In the genomic region with DNA sequence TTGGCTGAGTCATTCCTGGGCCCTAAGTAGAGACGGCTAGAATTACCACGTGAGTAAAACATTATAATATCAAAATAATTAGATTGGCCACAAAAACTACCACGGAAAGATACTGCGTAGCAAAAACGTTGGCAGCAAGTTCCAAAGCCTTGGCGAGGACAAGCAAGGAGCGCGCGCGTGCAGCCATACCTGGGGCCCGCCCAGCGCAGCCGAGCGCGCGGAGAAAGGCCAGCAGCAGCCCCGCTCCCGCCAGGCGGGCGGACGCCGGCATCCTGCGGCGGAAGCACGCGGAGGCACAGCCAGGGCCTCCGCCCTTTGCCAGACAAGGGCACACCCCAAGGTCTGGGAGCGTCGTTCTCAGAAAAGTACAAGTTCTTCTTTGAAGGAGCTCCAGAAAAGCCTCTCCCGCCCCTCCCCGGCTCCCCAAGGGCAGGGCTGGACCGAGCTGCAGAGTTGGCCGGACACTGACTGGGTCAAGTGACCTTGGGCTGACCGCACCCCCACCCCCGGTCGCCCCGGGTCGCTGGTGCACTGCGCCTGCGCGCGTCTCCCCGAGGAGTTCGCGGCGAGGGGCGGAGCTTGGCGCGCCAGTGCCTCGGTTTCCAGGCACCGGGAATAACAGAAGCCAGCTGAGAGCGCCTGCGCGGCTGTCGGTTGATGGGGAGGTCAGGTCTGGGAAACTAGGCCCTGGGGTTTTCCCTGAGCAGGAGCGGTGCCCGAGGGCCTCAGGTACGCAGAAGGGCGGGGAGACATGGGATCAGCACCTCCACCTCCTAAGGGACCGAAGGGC, we compare ENCODE assay signal across 2 cellular contexts.
A peak's percentile ranks its signal among the peaks of the same experiment; 100 is the strongest.
TF ChIP-seq lines count a peak whose summit lies in the region.

Gene ZC2HC1C, plus strand, starts transcription at position 621 of the 790 bp plus-strand sequence. CDS start 933 bp downstream, outside the sequence.

TF ChIP-seq in HEK293, 187 proteins besides CTCF, POLR2A, EP300 and RAD21 (continued from another document and continues in another):
- no peak for TF ChIP-seq PRDM10 (tag by site-specific recombination; IDR thresholded peaks at IDR 0.05)
- TF ChIP-seq PATZ1 (tag by site-specific recombination; IDR thresholded peaks at IDR 0.05): peak; percentile 77
- TF ChIP-seq ZNF266 (tag by site-specific recombination; IDR thresholded peaks at IDR 0.05; ENCODE audit: low read depth): no peak
- no peak for TF ChIP-seq ZNF529 (tag by site-specific recombination; IDR thresholded peaks at IDR 0.05; ENCODE audit: insufficient replicate concordance)
- TF ChIP-seq WT1 (tag by site-specific recombination; IDR thresholded peaks at IDR 0.05): no peak
- no peak for TF ChIP-seq ZNF324 (tag by site-specific recombination; IDR thresholded peaks at IDR 0.05)
- peak; percentile 29; the same call in 1 of the 2 replicates for TF ChIP-seq ZEB2 (tag by site-specific recombination; IDR thresholded peaks at IDR 0.05)
- TF ChIP-seq, protein P1, sequence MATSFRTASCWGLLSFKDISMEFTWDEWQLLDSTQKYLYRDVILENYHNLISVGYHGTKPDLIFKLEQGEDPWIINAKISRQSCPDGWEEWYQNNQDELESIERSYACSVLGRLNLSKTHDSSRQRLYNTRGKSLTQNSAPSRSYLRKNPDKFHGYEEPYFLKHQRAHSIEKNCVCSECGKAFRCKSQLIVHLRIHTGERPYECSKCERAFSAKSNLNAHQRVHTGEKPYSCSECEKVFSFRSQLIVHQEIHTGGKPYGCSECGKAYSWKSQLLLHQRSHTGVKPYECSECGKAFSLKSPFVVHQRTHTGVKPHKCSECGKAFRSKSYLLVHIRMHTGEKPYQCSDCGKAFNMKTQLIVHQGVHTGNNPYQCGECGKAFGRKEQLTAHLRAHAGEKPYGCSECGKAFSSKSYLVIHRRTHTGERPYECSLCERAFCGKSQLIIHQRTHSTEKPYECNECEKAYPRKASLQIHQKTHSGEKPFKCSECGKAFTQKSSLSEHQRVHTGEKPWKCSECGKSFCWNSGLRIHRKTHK (tag by site-specific recombination; IDR thresholded peaks at IDR 0.05): no peak
- TF ChIP-seq ZNF169 (tag by site-specific recombination; IDR thresholded peaks at IDR 0.05): no peak
- TF ChIP-seq, protein P2, sequence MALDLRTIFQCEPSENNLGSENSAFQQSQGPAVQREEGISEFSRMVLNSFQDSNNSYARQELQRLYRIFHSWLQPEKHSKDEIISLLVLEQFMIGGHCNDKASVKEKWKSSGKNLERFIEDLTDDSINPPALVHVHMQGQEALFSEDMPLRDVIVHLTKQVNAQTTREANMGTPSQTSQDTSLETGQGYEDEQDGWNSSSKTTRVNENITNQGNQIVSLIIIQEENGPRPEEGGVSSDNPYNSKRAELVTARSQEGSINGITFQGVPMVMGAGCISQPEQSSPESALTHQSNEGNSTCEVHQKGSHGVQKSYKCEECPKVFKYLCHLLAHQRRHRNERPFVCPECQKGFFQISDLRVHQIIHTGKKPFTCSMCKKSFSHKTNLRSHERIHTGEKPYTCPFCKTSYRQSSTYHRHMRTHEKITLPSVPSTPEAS (tag by site-specific recombination; IDR thresholded peaks at IDR 0.05): no peak
- TF ChIP-seq YY1 (tag by site-specific recombination; IDR thresholded peaks at IDR 0.05): 0 out of 2 replicates have a peak, but pooled peaks have one; percentile 33
- TF ChIP-seq ZBTB1 (tag by site-specific recombination; IDR thresholded peaks at IDR 0.05): no peak
- no peak for TF ChIP-seq ZNF398 (tag by site-specific recombination; IDR thresholded peaks at IDR 0.05)
- TF ChIP-seq ZNF561 (tag by site-specific recombination; IDR thresholded peaks at IDR 0.05; ENCODE audit: borderline replicate concordance): peak; percentile 53; the same call in 1 of the 2 replicates

TF ChIP-seq in K562, 482 proteins besides CTCF, POLR2A, EP300 and RAD21 (continued from another document and continues in another):
- TF ChIP-seq, protein P3, sequence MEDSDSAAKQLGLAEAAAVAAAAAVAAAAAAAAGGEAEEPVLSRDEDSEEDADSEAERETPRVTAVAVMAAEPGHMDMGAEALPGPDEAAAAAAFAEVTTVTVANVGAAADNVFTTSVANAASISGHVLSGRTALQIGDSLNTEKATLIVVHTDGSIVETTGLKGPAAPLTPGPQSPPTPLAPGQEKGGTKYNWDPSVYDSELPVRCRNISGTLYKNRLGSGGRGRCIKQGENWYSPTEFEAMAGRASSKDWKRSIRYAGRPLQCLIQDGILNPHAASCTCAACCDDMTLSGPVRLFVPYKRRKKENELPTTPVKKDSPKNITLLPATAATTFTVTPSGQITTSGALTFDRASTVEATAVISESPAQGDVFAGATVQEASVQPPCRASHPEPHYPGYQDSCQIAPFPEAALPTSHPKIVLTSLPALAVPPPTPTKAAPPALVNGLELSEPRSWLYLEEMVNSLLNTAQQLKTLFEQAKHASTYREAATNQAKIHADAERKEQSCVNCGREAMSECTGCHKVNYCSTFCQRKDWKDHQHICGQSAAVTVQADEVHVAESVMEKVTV (CRISPR knock-in tag; IDR thresholded peaks at IDR 0.05): no peak
- TF ChIP-seq SIX5 (IDR thresholded peaks at IDR 0.05; ENCODE audit: borderline replicate concordance in 1 of 2, insufficient read depth in 1 of 2, low read depth in 1 of 2, low read length in 2 of 2) (no peak), ZNF655 (CRISPR knock-in tag; IDR thresholded peaks at IDR 0.05) (no peak), TOE1 (IDR thresholded peaks at IDR 0.05; ENCODE audit: borderline replicate concordance) (no peak; the same call in 1 of the 2 replicates), TOE1 (CRISPR knock-in tag; IDR thresholded peaks at IDR 0.05; ENCODE audit: borderline replicate concordance, low read depth) (no peak), KDM4B (IDR thresholded peaks at IDR 0.05; ENCODE audit: borderline replicate concordance in 2 of 2, low read depth in 1 of 2) (no peak), NONO (IDR thresholded peaks at IDR 0.05; ENCODE audit: low read depth in 2 of 2, low read length in 1 of 2) (no peak), ZNF699 (CRISPR knock-in tag; IDR thresholded peaks at IDR 0.05; ENCODE audit: insufficient replicate concordance) (no peak), JUNB (CRISPR knock-in tag; conservative IDR thresholded peaks at IDR 0.05) (no peak), ZSCAN29 (IDR thresholded peaks at IDR 0.05) (no peak), GTF2B (IDR thresholded peaks at IDR 0.05; ENCODE audit: extremely low read depth, insufficient read length) (no peak), ZNF431 (CRISPR knock-in tag; IDR thresholded peaks at IDR 0.05) (peak; percentile 54; the same call in 1 of the 2 replicates), ATF2 (CRISPR knock-in tag; IDR thresholded peaks at IDR 0.05) (no peak), NKRF (IDR thresholded peaks at IDR 0.05; ENCODE audit: borderline replicate concordance) (peak; percentile 43), ZNF282 (CRISPR knock-in tag; IDR thresholded peaks at IDR 0.05) (no peak), ZNF318 (IDR thresholded peaks at IDR 0.05; ENCODE audit: borderline replicate concordance in 1 of 2, low read depth in 1 of 2) (no peak), HLTF (IDR thresholded peaks at IDR 0.05) (no peak), STAG1 (CRISPR knock-in tag; IDR thresholded peaks at IDR 0.05; ENCODE audit: borderline replicate concordance) (no peak)
- TF ChIP-seq, protein P4, sequence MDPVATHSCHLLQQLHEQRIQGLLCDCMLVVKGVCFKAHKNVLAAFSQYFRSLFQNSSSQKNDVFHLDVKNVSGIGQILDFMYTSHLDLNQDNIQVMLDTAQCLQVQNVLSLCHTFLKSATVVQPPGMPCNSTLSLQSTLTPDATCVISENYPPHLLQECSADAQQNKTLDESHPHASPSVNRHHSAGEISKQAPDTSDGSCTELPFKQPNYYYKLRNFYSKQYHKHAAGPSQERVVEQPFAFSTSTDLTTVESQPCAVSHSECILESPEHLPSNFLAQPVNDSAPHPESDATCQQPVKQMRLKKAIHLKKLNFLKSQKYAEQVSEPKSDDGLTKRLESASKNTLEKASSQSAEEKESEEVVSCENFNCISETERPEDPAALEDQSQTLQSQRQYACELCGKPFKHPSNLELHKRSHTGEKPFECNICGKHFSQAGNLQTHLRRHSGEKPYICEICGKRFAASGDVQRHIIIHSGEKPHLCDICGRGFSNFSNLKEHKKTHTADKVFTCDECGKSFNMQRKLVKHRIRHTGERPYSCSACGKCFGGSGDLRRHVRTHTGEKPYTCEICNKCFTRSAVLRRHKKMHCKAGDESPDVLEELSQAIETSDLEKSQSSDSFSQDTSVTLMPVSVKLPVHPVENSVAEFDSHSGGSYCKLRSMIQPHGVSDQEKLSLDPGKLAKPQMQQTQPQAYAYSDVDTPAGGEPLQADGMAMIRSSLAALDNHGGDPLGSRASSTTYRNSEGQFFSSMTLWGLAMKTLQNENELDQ (CRISPR knock-in tag; IDR thresholded peaks at IDR 0.05; ENCODE audit: borderline replicate concordance): no peak
